In the genomic region with DNA sequence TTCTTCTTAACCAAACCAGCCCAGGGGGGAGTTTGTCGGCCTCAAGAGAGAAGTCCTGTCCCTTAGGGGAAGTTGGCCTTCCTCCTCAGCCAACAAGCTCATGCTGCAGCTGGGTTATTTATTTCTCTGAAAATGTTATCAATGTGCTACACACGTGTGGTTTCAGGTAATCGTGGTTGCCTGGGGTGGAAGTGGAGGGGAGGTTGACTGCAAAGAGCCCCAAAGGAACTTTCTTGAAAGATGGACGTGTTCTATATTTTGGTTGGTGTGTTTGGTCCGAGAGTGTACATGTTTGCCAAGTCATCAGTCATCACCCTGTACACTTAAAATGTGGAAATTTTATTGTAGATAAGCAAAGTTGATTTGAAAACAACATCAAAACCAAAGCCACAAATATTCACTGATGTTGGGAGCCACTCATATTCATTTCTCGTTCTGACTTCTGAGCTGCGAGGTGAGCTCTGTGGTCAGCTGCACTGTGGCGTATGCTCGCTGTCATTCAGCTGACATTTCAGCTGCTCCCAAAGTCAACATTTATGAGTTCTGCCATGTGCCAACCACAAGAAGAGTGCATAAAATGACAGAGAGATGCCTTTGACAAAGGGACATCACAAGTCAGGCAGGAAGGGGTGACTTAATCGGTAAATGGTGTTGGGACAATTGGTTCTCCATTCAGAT, we compare ENCODE assay signal across 8 cellular contexts. TPM values are rescaled to one million over a fixed set of nuclear protein-coding genes. Genes with fewer than 3 reads are reported as not detected.
DNase-seq lines count a peak whose midpoint lies in the region; ATAC-seq, FAIRE-seq and TF ChIP-seq lines count a peak whose summit lies in the region.

No MANE protein-coding gene starts in this region.

- H2BK5ac ChIP-seq in IMR-90 (ENCODE audit: low read depth, low read length, poor library complexity, severe bottlenecking) (no peak overlapping the region), trophoblast cell (ENCODE audit: low read depth, low read length, poor library complexity) (no peak overlapping the region)

- H3K14ac ChIP-seq in IMR-90 (replicated peaks; ENCODE audit: low read depth, low read length) (no peak overlapping the region), trophoblast cell (ENCODE audit: low read length) (no peak overlapping the region)

- intact Hi-C loops in IMR-90 (cut with micrococcal nuclease): loop anchor here (2.0 kb wide), 1 partner anchor 47 kb away; no protein-coding TSS in a partner anchor

- no peak overlapping the region for H2BK20ac ChIP-seq in IMR-90 (ENCODE audit: low read depth, low read length)

- peak overlapping the region; percentile 2; the same call in 1 of the 2 replicates for H3K4me3 ChIP-seq in GM12865 (ENCODE audit: low read depth, low read length)
- no peak overlapping the region for H3K4me3 ChIP-seq in IMR-90 (ENCODE audit: insufficient read depth, low read depth, low read length)
- H3K4me3 ChIP-seq in trophoblast cell (ENCODE audit: low read depth, low read length): no peak overlapping the region

- no peak overlapping the region for H4K91ac ChIP-seq in IMR-90 (ENCODE audit: insufficient read depth, low read depth, low read length)
- H4K91ac ChIP-seq in trophoblast cell (ENCODE audit: low read depth, low read length): no peak overlapping the region

- H2AK5ac ChIP-seq in IMR-90 (ENCODE audit: low read depth, low read length) (no peak overlapping the region), trophoblast cell (ENCODE audit: low read length) (no peak overlapping the region)

- peaks cover 2% of the 10 kb centered on the region for H3K36me3 Mint-ChIP-seq in activated T-cell treated with anti-CD3 and anti-CD28 coated beads, Interleukin-2, amount 50 U/mL, for 4 hours (ENCODE audit: insufficient read depth)

- no peak for TF ChIP-seq RAD21 in IMR-90 (IDR thresholded peaks at IDR 0.05; ENCODE audit: low read length)

- DNase-seq in GM12865 (ENCODE audit: low read depth) (peak; percentile 96), IMR-90 (no peak), trophoblast cell (no peak), D721Med (ENCODE audit: insufficient read length, low spot score) (no peak), DMS114 treated with DMSO at 0.1 percent for 48 hours (lab: John Stamatoyannopoulos, UW; ENCODE audit: unreplicated experiment) (no peak), 8988T (no peak)
- DNase-seq in activated T-cell treated with anti-CD3 and anti-CD28 coated beads, Interleukin-2, amount 50 U/mL, for 4 hours: no peak

- H3K9me3 ChIP-seq in IMR-90 (ENCODE audit: control insufficient read depth, insufficient read depth, low read length): no peaks in the 10 kb centered on the region
- H3K9me3 ChIP-seq in trophoblast cell (ENCODE audit: insufficient read depth, low read depth, low read length): no peaks in the 10 kb centered on the region

- no peak for TF ChIP-seq POLR2A in IMR-90 (IDR thresholded peaks at IDR 0.05; ENCODE audit: low read depth, low read length)

- H3K4me3 Mint-ChIP-seq in activated T-cell treated with anti-CD3 and anti-CD28 coated beads, Interleukin-2, amount 50 U/mL, for 4 hours: peak overlapping the region; percentile 31

- TF ChIP-seq CTCF in GM12865 (IDR thresholded peaks at IDR 0.05; ENCODE audit: insufficient read depth, low read depth, low read length, missing control alignments): no peak
- TF ChIP-seq CTCF in IMR-90 (conservative IDR thresholded peaks at IDR 0.05; ENCODE audit: low read depth, low read length): no peak
- no peak for TF ChIP-seq CTCF in D721Med (IDR thresholded peaks at IDR 0.05; ENCODE audit: insufficient read depth, missing control alignments)

- no peak overlapping the region for H3K56ac ChIP-seq in IMR-90 (ENCODE audit: extremely low read depth, insufficient read depth, low read length)

- H3K9ac ChIP-seq in IMR-90 (ENCODE audit: low read depth, low read length): no peak overlapping the region
- no peak overlapping the region for H3K9ac ChIP-seq in trophoblast cell (ENCODE audit: low read length)

- H2AFZ ChIP-seq in IMR-90 (replicated peaks; ENCODE audit: low read length, poor library complexity) (peak overlapping the region; percentile 58), trophoblast cell (ENCODE audit: insufficient read depth, low read length, poor library complexity) (no peak overlapping the region)

- H4K12ac ChIP-seq in trophoblast cell (ENCODE audit: low read depth, low read length): no peak overlapping the region

- no peak overlapping the region for H2BK12ac ChIP-seq in trophoblast cell (ENCODE audit: low read length)

- H3K79me2 ChIP-seq in trophoblast cell (ENCODE audit: control insufficient read depth, insufficient read depth, low read length, poor library complexity): no peaks in the 10 kb centered on the region

- H4K8ac ChIP-seq in IMR-90 (ENCODE audit: low read depth in 2 of 2, low read length in 2 of 2) (no peak overlapping the region), trophoblast cell (ENCODE audit: low read depth, low read length) (no peak overlapping the region)

- peaks cover 6% of the 10 kb centered on the region for H3K9me3 Mint-ChIP-seq in activated T-cell treated with anti-CD3 and anti-CD28 coated beads, Interleukin-2, amount 50 U/mL, for 4 hours

- H3K4me2 ChIP-seq in IMR-90 (ENCODE audit: low read depth, low read length): no peak overlapping the region
- no peak overlapping the region for H3K4me2 ChIP-seq in trophoblast cell (ENCODE audit: low read length)

- BruUV-seq in IMR-90 (replicated peaks; lab: Mats Ljungman, UMichigan): no TSS peak

- dilution Hi-C loops in IMR-90 (cut with HindIII; ENCODE audit: low sequenced_read_pairs, unreplicated experiment): no loop called here

- FAIRE-seq in D721Med (lab: Jason Lieb, UNC): no peak

- H2AK9ac ChIP-seq in IMR-90 (replicated peaks; ENCODE audit: low read depth, low read length, poor library complexity): peak overlapping the region; percentile 57

- H3K4ac ChIP-seq in IMR-90 (ENCODE audit: low read depth, low read length) (no peak overlapping the region), trophoblast cell (ENCODE audit: low read depth, low read length) (no peak overlapping the region)

- peak; percentile 80 for ATAC-seq in GM21390 (IDR thresholded peaks at IDR 0.05; ENCODE audit: unreplicated experiment)
- no peak for ATAC-seq in IMR-90 (ENCODE audit: low read depth)
- ATAC-seq in activated T-cell treated with anti-CD3 and anti-CD28 coated beads, Interleukin-2, amount 50 U/mL, for 4 hours: peak; percentile 95

- H3K79me1 ChIP-seq in IMR-90 (ENCODE audit: low read depth in 1 of 2, low read length in 2 of 2) (no peaks in the 10 kb centered on the region), trophoblast cell (ENCODE audit: low read length) (peaks cover 3% of the 10 kb centered on the region)

- WGBS in IMR-90 (ENCODE audit: extremely low coverage in 2 of 2, insufficient read length in 1 of 2), 2 experiments: 20% methylated on average over 1 of the region's 10 CpGs; no CpG with 5 or more reads in 1 of the 2 experiments
- no CpG with 5 or more reads among the region's 10 CpGs for WGBS in trophoblast cell (ENCODE audit: extremely low coverage, insufficient coverage, insufficient read length)

- H3K23ac ChIP-seq in IMR-90 (ENCODE audit: low read depth, low read length) (no peak overlapping the region), trophoblast cell (ENCODE audit: low read length) (peak overlapping the region; percentile 1)

- CTCF ChIA-PET in IMR-90 (lab: Yijun Ruan, JAX): interaction anchor here (1.5 kb wide), 1 partner anchor 11 kb away, joined by 4 read pairs; no protein-coding TSS in a partner anchor

- H3K27me3 ChIP-seq in IMR-90 (ENCODE audit: control insufficient read depth, insufficient read depth, low read length) (peaks cover 28% of the 10 kb centered on the region), trophoblast cell (ENCODE audit: insufficient read depth, low read length) (no peaks in the 10 kb centered on the region)

- in situ Hi-C loops in IMR-90 (cut with MboI; ENCODE audit: low sequenced_read_pairs): loop anchor here (5.0 kb wide), 1 partner anchor 40 kb away; no protein-coding TSS in a partner anchor

- H3K4me1 ChIP-seq in IMR-90 (ENCODE audit: control insufficient read depth, insufficient read depth, low read length): no peaks in the 10 kb centered on the region
- peaks cover 0 to 7% of the 10 kb centered on the region in 2 experiments for H3K4me1 ChIP-seq in trophoblast cell (ENCODE audit: control insufficient read depth in 1 of 2, insufficient read depth in 2 of 2, low read length in 2 of 2)

- POLR2A ChIA-PET in IMR-90 (lab: Charles Lee; ENCODE audit: unreplicated experiment): no interaction called here

- H3K4me1 Mint-ChIP-seq in activated T-cell treated with anti-CD3 and anti-CD28 coated beads, Interleukin-2, amount 50 U/mL, for 4 hours (ENCODE audit: low read depth): peaks cover 44% of the 10 kb centered on the region

- no peak overlapping the region for H2BK15ac ChIP-seq in IMR-90 (ENCODE audit: low read depth, low read length)

- H2BK120ac ChIP-seq in IMR-90 (ENCODE audit: low read depth, low read length): no peak overlapping the region
- H2BK120ac ChIP-seq in trophoblast cell (ENCODE audit: insufficient read depth, low read length, poor library complexity): no peak overlapping the region

- H3K27me3 Mint-ChIP-seq in activated T-cell treated with anti-CD3 and anti-CD28 coated beads, Interleukin-2, amount 50 U/mL, for 4 hours (ENCODE audit: low read depth): peaks cover 2% of the 10 kb centered on the region

- H4K20me1 ChIP-seq in IMR-90 (ENCODE audit: insufficient read depth, low read length): no peaks in the 10 kb centered on the region

- no peaks in the 10 kb centered on the region for H3K36me3 ChIP-seq in IMR-90 (ENCODE audit: control insufficient read depth, insufficient read depth, low read length)
- H3K36me3 ChIP-seq in trophoblast cell (ENCODE audit: control insufficient read depth in 1 of 2, insufficient read depth in 2 of 2, low read length in 2 of 2): no peaks in the 10 kb centered on the region

- H4K5ac ChIP-seq in IMR-90 (ENCODE audit: low read depth, low read length): no peak overlapping the region

- H3K18ac ChIP-seq in IMR-90 (ENCODE audit: low read depth, low read length): no peak overlapping the region
- no peak overlapping the region for H3K18ac ChIP-seq in trophoblast cell (ENCODE audit: low read length)

- H3K27ac ChIP-seq in IMR-90 (ENCODE audit: insufficient read depth, low read length) (no peak overlapping the region), trophoblast cell (ENCODE audit: low read depth, low read length) (no peak overlapping the region)

- H3K9me1 ChIP-seq in IMR-90 (ENCODE audit: insufficient read depth, low read length): no peaks in the 10 kb centered on the region; the same call in 1 of the 2 replicates

RNA-seq across cellular contexts. Expression of a gene that starts 26.5 kb away (rescaled TPM):
- total RNA-seq in IMR-90 (2012; rRNA removed): 0.83 and 0.90 TPM in 2 replicates
- polyA plus RNA-seq in IMR-90 (2012; rRNA removed): 7.0 and 8.4 TPM in 2 replicates
- 7.1 and 9.4 TPM in 2 replicates for polyA plus RNA-seq in IMR-90 (2012; cell fraction: cytosol; rRNA removed)
- polyA plus RNA-seq in IMR-90 (2012; cell fraction: nucleus; rRNA removed; ENCODE audit: low replicate concordance): 7.6 and 14.1 TPM in 2 replicates
- 10 to 100 TPM in 1 of 3 donors, 1 to 10 TPM in 2; 3.6 to 11.9 (median 6.7) TPM for total RNA-seq in activated T-cell treated with anti-CD3 and anti-CD28 coated beads, Interleukin-2, amount 50 U/mL, for 4 hours
- 242 and 265 TPM in 2 replicates for polyA plus RNA-seq in trophoblast cell (2013)

RNA-seq across cellular contexts. Expression of a gene that starts 59.5 kb away (rescaled TPM):
- total RNA-seq in IMR-90 (2012; rRNA removed): not detected in 2 replicates
- polyA plus RNA-seq in IMR-90 (2012; rRNA removed): not detected in 2 replicates
- polyA plus RNA-seq in IMR-90 (2012; cell fraction: cytosol; rRNA removed): 0.02 TPM in 1 of 2 replicates, not detected in the other
- polyA plus RNA-seq in IMR-90 (2012; cell fraction: nucleus; rRNA removed; ENCODE audit: low replicate concordance): 0.04 TPM in 1 of 2 replicates, not detected in the other
- 1 to 10 TPM; 1.7 to 6.7 (median 6.5) TPM for total RNA-seq in activated T-cell treated with anti-CD3 and anti-CD28 coated beads, Interleukin-2, amount 50 U/mL, for 4 hours
- polyA plus RNA-seq in trophoblast cell (2013): 3.8 and 3.9 TPM in 2 replicates
